Comparison of ENCODE assay signal across 8 cellular contexts in the genomic region with DNA sequence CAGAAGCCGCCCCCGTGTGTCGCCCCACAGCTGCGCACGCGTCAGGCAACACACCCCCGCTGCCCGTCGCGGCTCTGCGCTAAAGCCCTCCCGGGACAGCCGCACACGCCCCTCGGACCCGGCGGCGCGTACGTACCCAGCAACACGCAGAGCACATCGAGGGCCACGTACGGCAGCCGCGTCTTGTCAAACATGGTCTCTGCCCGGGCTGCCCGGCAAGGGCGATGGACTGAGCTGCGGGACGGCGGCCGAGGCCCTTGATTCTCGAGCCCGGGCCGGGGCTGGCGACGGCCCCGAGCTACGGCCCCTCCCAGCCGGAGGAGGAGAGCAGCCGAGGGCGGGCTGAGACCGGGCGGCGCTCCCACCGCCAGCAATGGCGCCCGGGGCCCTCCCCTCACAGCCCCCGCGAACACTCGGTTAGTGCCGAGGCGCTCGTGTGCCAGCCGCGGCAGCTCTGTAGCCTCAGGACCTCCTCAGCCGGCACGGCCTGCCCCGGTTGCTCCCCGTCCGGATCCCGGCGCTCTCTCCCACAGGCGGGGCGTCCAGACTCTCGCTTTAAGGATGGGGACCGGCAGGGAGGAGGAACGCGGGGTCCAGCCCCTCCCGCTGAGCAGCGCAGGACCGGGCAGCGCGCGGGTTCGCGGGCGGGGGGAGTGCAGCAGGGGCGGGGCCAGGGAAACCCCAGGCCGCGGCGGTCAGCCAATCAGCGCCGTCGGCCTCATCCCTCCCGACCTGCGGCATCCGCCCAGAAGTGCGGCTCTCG. TPM values are rescaled to one million over a fixed set of nuclear protein-coding genes. Genes with fewer than 3 reads are reported as not detected.
DNase-seq lines count a peak whose midpoint lies in the region; ATAC-seq and TF ChIP-seq lines count a peak whose summit lies in the region.

A gene (minus strand): TSS at position 529 of the 763 bp plus-strand sequence. CDS start 335 bp downstream, at position 194.

- ATAC-seq in SK-N-SH treated with all-trans-retinoic acid at 6 μM for 48 hours (peak; percentile 88), omental fat pad (ENCODE audit: low FRiP score) (peak; percentile 99)

- H3K36me3 Mint-ChIP-seq in activated naive CD4-positive, alpha-beta T cell treated with anti-CD3 and anti-CD28 coated beads, Interleukin-2, amount 50 U/mL, for 24 hours, result peaks cover 5% of the 10 kb centered on the region

- no peaks in the 10 kb centered on the region for H3K27me3 Mint-ChIP-seq in activated naive CD4-positive, alpha-beta T cell treated with anti-CD3 and anti-CD28 coated beads, Interleukin-2, amount 50 U/mL, for 24 hours

- H3K79me2 ChIP-seq in Loucy (ENCODE audit: insufficient read depth, low read length), result peaks cover 27% of the 10 kb centered on the region

- H4K20me1 ChIP-seq in Loucy (ENCODE audit: insufficient read depth, low read length, poor library complexity, severe bottlenecking), result no peaks in the 10 kb centered on the region

- H3K9me2 ChIP-seq in Loucy (replicated peaks; ENCODE audit: low read depth, low read length), result no peaks in the 10 kb centered on the region

- H3K4me2 ChIP-seq in Loucy (ENCODE audit: low read depth, low read length, poor library complexity, severe bottlenecking), result peak within 1 kb of the TSS; percentile 92

- H3K4me1 Mint-ChIP-seq in activated naive CD4-positive, alpha-beta T cell treated with anti-CD3 and anti-CD28 coated beads, Interleukin-2, amount 50 U/mL, for 24 hours, result peaks cover 45% of the 10 kb centered on the region

- H2AFZ ChIP-seq in Loucy (ENCODE audit: low read length), result peak within 1 kb of the TSS; percentile 97

- H3K4me3 Mint-ChIP-seq in activated naive CD4-positive, alpha-beta T cell treated with anti-CD3 and anti-CD28 coated beads, Interleukin-2, amount 50 U/mL, for 24 hours, result peak within 1 kb of the TSS; percentile 83

- H3K27me3 ChIP-seq in Loucy (ENCODE audit: insufficient read depth, low read length, poor library complexity, severe bottlenecking), result no peaks in the 10 kb centered on the region

- DNase-seq in G401 (ENCODE audit: low spot score) (peak; percentile 94), H4 (ENCODE audit: low spot score) (peak; percentile 81), globus pallidus (ENCODE audit: low spot score) (peak; percentile 96), omental fat pad (ENCODE audit: low spot score) (peak; percentile 32)

- H3K9ac ChIP-seq in Loucy (ENCODE audit: low read depth, low read length, poor library complexity, severe bottlenecking), result peak within 1 kb of the TSS; percentile 76

- no peak for TF ChIP-seq CTCF in Loucy (conservative IDR thresholded peaks at IDR 0.05; ENCODE audit: low read length)
- TF ChIP-seq CTCF in omental fat pad (IDR thresholded peaks at IDR 0.05), result no peak

- H3K9me3 ChIP-seq in Loucy (ENCODE audit: insufficient read depth, low read depth, low read length), result no peaks in the 10 kb centered on the region

- H3K4me1 ChIP-seq in Loucy (ENCODE audit: insufficient read depth, low read length, poor library complexity, severe bottlenecking), result peaks cover 27% of the 10 kb centered on the region

- no peaks in the 10 kb centered on the region for H3F3A ChIP-seq in Loucy (ENCODE audit: low read depth)

- peak within 1 kb of the TSS; percentile 92 for H3K27ac Mint-ChIP-seq in activated naive CD4-positive, alpha-beta T cell treated with anti-CD3 and anti-CD28 coated beads, Interleukin-2, amount 50 U/mL, for 24 hours

- peak within 1 kb of the TSS; percentile 99 for H3K27ac ChIP-seq in temporal lobe (ENCODE audit: low read depth, low read length)

- peak within 1 kb of the TSS; percentile 78 for H3K4me3 ChIP-seq in Loucy (ENCODE audit: low read length, poor library complexity, severe bottlenecking)

- H3K9me3 Mint-ChIP-seq in activated naive CD4-positive, alpha-beta T cell treated with anti-CD3 and anti-CD28 coated beads, Interleukin-2, amount 50 U/mL, for 24 hours, result no peaks in the 10 kb centered on the region

- no peaks in the 10 kb centered on the region for H3K36me3 ChIP-seq in Loucy (ENCODE audit: insufficient read depth, low read length)

- in situ Hi-C loops in G401 (cut with HindIII; ENCODE audit: low sequenced_read_pairs), result no loop called here

TF ChIP-seq in SK-N-SH treated with all-trans-retinoic acid at 6 μM for 48 hours, 23 proteins besides CTCF, POLR2A, EP300 and RAD21:
- TF ChIP-seq CSDC2 (CRISPR knock-in tag; IDR thresholded peaks at IDR 0.05) (no peak), OSR1 (CRISPR knock-in tag; IDR thresholded peaks at IDR 0.05) (no peak)
- TF ChIP-seq, protein P1, sequence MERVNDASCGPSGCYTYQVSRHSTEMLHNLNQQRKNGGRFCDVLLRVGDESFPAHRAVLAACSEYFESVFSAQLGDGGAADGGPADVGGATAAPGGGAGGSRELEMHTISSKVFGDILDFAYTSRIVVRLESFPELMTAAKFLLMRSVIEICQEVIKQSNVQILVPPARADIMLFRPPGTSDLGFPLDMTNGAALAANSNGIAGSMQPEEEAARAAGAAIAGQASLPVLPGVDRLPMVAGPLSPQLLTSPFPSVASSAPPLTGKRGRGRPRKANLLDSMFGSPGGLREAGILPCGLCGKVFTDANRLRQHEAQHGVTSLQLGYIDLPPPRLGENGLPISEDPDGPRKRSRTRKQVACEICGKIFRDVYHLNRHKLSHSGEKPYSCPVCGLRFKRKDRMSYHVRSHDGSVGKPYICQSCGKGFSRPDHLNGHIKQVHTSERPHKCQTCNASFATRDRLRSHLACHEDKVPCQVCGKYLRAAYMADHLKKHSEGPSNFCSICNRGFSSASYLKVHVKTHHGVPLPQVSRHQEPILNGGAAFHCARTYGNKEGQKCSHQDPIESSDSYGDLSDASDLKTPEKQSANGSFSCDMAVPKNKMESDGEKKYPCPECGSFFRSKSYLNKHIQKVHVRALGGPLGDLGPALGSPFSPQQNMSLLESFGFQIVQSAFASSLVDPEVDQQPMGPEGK (CRISPR knock-in tag; IDR thresholded peaks at IDR 0.05; ENCODE audit: borderline replicate concordance), result peak; percentile 94; the same call in 1 of the 2 replicates

RNA-seq across cellular contexts. Expression of the gene that starts here (rescaled TPM):
- 7.6 and 13.3 TPM in 2 replicates for total RNA-seq in G401 (2014; rRNA removed; shearing (Covaris generic))
- total RNA-seq in H4 (2014; rRNA removed; shearing (Covaris generic)), result 77.8 and 89.4 TPM in 2 replicates
- 100 to 1,000 TPM; 248 to 593 (median 409) TPM for total RNA-seq in omental fat pad
- total RNA-seq in temporal lobe, result 23.4 TPM

Comparison
In these comparisons a context has a peak if more than half of its experiments do, and no peak if none do; other contexts are left out.
1. Peak in every context shown above with its lines: DNase-seq, ATAC-seq, H3K4me3 ChIP-seq and H3K27ac ChIP-seq.
2. DNase-seq: peak in every context shown above with its lines; median percentile 96 in globus pallidus; 94 in G401; 81 in H4; 32 in omental fat pad.